ENCODE assay signal across 20 cellular contexts in the genomic region with DNA sequence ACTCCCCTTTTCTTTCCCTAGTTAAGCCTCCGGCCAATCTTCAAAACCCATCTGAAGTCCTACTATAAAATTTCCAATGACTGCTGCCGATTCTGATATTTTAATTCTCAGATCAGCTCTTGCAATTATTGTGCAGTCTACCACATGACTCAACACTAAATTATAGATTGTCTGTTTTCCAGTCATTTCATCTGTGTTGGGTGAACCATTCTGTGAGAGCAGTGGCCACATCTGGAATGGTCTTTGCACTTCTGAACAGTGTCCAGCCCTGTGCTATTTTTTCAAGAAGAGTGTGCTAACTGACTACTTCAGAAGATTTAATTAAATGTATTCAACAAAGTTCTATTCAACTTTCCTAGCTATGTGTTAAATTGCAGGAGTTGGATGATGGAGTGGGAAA. TPM values are rescaled to one million over a fixed set of nuclear protein-coding genes. Genes with fewer than 3 reads are reported as not detected.
"Had no signal": no experiment of that assay in that cellular context is flagged by ENCODE, and none has a peak within 500 bp of the region (broad histone marks: within the 10 kb centered on the region; RNA-seq: fewer than 3 reads in every experiment).

No MANE protein-coding gene starts in this region.

- H3K4me3 ChIP-seq: coronary artery, left lung, tibial artery had no signal

- H3K9me3 Mint-ChIP-seq: brain; central memory CD8-positive, alpha-beta T cell; naive B cell; WTC11 had no signal

- H3K36me3 ChIP-seq: left lung, tibial artery had no signal

- H3K27me3 Mint-ChIP-seq: activated T-cell treated with anti-CD3 and anti-CD28 coated beads, Interleukin-2, amount 50 U/mL, for 24 hours; central memory CD8-positive, alpha-beta T cell; naive B cell; T-cell had no signal

- H3K9me3 ChIP-seq: left lung, tibial artery had no signal

- H3K4me3 Mint-ChIP-seq: activated T-cell treated with anti-CD3 and anti-CD28 coated beads, Interleukin-2, amount 50 U/mL, for 24 hours; brain; central memory CD8-positive, alpha-beta T cell; WTC11 had no signal

- FAIRE-seq: kidney, urothelium cell line had no signal

- H3K27ac Mint-ChIP-seq: activated naive CD4-positive, alpha-beta T cell treated with anti-CD3 and anti-CD28 coated beads, Interleukin-2, amount 50 U/mL, for 72 hours; activated T-cell treated with anti-CD3 and anti-CD28 coated beads, Interleukin-2, amount 50 U/mL, for 24 hours; brain; WTC11 had no signal

- DNase-seq: activated effector memory CD4-positive, alpha-beta T cell treated with Interleukin-2 at 50 U/mL for 16 hours; activated T-cell treated with anti-CD3 and anti-CD28 coated beads, Interleukin-2, amount 50 U/mL, for 24 hours; hippocampal formation; kidney; left lung; naive B cell; stimulated activated CD4-positive, alpha-beta T cell treated with anti-CD3 and anti-CD28 coated beads, Interleukin-1b, Interleukin-23, amount 100 ng/mL, for 48 hours; T-cell; tibial artery had no signal

- H3K4me1 Mint-ChIP-seq: brain, WTC11 had no signal

- ATAC-seq: esophagus mucosa, WTC11 had no signal

- H3K27me3 ChIP-seq: left lung, tibial artery had no signal

- H3K36me3 Mint-ChIP-seq: activated naive CD4-positive, alpha-beta T cell treated with anti-CD3 and anti-CD28 coated beads, Interleukin-2, amount 50 U/mL, for 72 hours; brain; naive B cell; T-cell; WTC11 had no signal

- H3K4me1 ChIP-seq: tibial artery had no signal

RNA-seq across cellular contexts. Expression of a gene that starts 47.2 kb away (rescaled TPM):
- total RNA-seq: activated naive CD4-positive, alpha-beta T cell treated with anti-CD3 and anti-CD28 coated beads, Interleukin-2, amount 50 U/mL, for 72 hours had no signal

RNA-seq across cellular contexts. Expression of a gene that starts 47.4 kb away (rescaled TPM):
- total RNA-seq: activated naive CD4-positive, alpha-beta T cell treated with anti-CD3 and anti-CD28 coated beads, Interleukin-2, amount 50 U/mL, for 72 hours; esophagus mucosa; fibroblast of villous mesenchyme; glomerular endothelial cell; kidney; left lung; mammary epithelial cell; renal cortical epithelial cell; T-cell; WTC11 had no signal
- polyA plus RNA-seq: mammary epithelial cell had no signal
